1 cellular context compared by ENCODE assay signal in the genomic region with DNA sequence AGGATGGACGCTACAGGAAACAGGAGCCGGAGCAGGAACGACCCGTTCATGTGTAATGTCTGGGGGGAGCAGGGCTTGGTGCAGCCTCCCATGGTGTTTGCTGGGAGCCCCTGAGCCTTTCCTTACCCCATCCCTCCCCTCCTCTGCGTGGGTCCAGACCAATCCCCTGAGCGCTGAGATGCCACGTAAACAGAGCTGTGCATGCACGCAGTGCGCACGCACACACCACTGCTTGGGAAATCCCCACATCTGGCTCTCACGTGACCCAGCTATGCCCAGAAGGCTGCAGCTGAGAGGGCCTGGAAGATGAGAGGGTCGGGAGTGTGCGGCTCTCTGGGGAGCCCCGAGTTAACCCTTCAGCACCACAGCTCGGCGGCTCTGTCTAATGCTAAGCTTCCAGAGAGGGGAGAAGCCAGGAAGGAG.
TF ChIP-seq lines count a peak whose summit lies in the region.

No MANE protein-coding gene starts in this region.

TF ChIP-seq in IMR-90, 13 proteins besides CTCF, POLR2A, EP300 and RAD21 (continued from another document):
- TF ChIP-seq SMC3 (IDR thresholded peaks at IDR 0.05; ENCODE audit: low read depth, low read length): no peak
- TF ChIP-seq NFE2L2 (IDR thresholded peaks at IDR 0.05; ENCODE audit: low read depth, low read length): no peak
- peak; percentile 93 for TF ChIP-seq MAZ (IDR thresholded peaks at IDR 0.05; ENCODE audit: borderline replicate concordance, low read depth, low read length)
- peak; percentile 29; the same call in 1 of the 2 replicates for TF ChIP-seq MAFK (IDR thresholded peaks at IDR 0.05; ENCODE audit: low read depth, low read length)
- peak; percentile 57; the same call in 1 of the 2 replicates for TF ChIP-seq FOS (IDR thresholded peaks at IDR 0.05; ENCODE audit: low read depth, low read length)
- TF ChIP-seq RCOR1 (IDR thresholded peaks at IDR 0.05; ENCODE audit: insufficient replicate concordance, low read length): peak; percentile 35
- TF ChIP-seq RFX5 (IDR thresholded peaks at IDR 0.05; ENCODE audit: low read depth, low read length): 0 out of 2 replicates have a peak, but pooled peaks have one; percentile 11
- TF ChIP-seq MXI1 (IDR thresholded peaks at IDR 0.05; ENCODE audit: borderline replicate concordance, low read depth, low read length): peak; percentile 61; the same call in 1 of the 2 replicates
- peak; percentile 89 for TF ChIP-seq CEBPB (IDR thresholded peaks at IDR 0.05; ENCODE audit: low read depth, low read length)
- peak; percentile 99 for TF ChIP-seq BHLHE40 (IDR thresholded peaks at IDR 0.05; ENCODE audit: low read depth, low read length)
- TF ChIP-seq, protein P1, sequence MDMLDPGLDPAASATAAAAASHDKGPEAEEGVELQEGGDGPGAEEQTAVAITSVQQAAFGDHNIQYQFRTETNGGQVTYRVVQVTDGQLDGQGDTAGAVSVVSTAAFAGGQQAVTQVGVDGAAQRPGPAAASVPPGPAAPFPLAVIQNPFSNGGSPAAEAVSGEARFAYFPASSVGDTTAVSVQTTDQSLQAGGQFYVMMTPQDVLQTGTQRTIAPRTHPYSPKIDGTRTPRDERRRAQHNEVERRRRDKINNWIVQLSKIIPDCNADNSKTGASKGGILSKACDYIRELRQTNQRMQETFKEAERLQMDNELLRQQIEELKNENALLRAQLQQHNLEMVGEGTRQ (IDR thresholded peaks at IDR 0.05; ENCODE audit: low read depth, low read length): peak; percentile 96
- TF ChIP-seq ELK1 (IDR thresholded peaks at IDR 0.05; ENCODE audit: borderline replicate concordance, low read depth, low read length): no peak
TF ChIP-seq in IMR-90: peak in this region for 9.
